In the genomic region with DNA sequence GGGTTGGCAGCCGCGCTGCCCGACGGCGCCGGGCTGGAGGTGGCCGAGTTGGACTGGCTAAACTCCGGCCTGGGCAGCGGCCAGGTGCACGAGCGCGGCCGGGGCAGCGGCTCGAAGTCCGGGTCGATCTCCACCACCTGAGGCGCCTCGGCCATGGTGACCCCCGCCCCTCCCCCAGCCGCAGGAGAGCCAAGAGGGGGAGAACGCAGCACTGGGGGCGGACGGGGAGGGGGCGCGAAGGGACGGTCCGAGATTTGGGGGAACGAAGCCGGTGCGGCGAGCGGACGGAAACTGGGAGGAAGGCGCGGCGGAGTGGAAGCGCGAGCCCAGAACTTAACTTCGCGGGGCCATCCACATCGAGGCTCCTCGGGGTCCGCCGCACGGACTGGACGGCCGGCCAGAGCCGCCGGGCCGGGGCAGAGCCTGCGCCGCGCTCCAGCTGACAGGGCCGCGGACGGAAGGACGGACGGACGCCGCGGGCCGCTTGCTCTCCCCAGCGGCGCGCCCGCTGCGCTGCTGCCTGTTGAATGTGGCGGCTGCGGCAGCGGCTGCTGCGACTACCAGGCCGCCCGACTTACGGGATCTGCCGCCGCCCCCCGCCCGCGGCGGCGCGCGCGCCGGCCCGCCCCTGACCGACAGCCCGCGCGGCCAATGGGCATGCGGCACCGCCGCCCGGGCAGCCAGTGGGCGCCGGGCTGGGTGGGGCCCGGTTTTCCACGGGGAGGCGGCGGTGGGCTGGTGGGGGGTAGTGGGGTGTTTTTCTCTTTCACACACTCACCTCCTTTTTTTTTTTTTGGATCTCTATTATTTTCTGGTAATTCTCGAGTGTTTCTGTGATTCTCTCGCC, we compare ENCODE assay signal across 8 cellular contexts. TPM values are rescaled to one million over a fixed set of nuclear protein-coding genes. Genes with fewer than 3 reads are reported as not detected.
A peak's percentile ranks its signal among the peaks of the same experiment; 100 is the strongest.
DNase-seq lines count a peak whose midpoint lies in the region; ATAC-seq and TF ChIP-seq lines count a peak whose summit lies in the region.

A gene (minus strand): TSS at position 584 of the 847 bp plus-strand sequence. CDS start 429 bp downstream, at position 155.

- H3K27ac ChIP-seq in osteoblast (ENCODE audit: low read depth, low read length) (peak within 1 kb of the TSS; percentile 45), temporal lobe (ENCODE audit: low read depth, low read length) (peak within 1 kb of the TSS; percentile 88)

- no peaks in the 10 kb centered on the region for H3K36me3 ChIP-seq in osteoblast (ENCODE audit: insufficient read depth, low read length)

- no peaks in the 10 kb centered on the region for H3K9me3 ChIP-seq in osteoblast (ENCODE audit: low read depth, low read length)

- peak within 1 kb of the TSS; percentile 92 for H3K4me3 Mint-ChIP-seq in activated naive CD4-positive, alpha-beta T cell treated with anti-CD3 and anti-CD28 coated beads, Interleukin-2, amount 50 U/mL, for 24 hours

- H3K27me3 ChIP-seq in osteoblast (ENCODE audit: insufficient read depth, low read length) = peaks cover 4% of the 10 kb centered on the region

- H3K4me1 ChIP-seq in osteoblast (ENCODE audit: insufficient read depth, low read length) = peaks cover 3% of the 10 kb centered on the region

- peak within 1 kb of the TSS; percentile 97 for H3K27ac Mint-ChIP-seq in activated naive CD4-positive, alpha-beta T cell treated with anti-CD3 and anti-CD28 coated beads, Interleukin-2, amount 50 U/mL, for 24 hours

- ATAC-seq in GM21786 (IDR thresholded peaks at IDR 0.05; ENCODE audit: unreplicated experiment) (peak; percentile 44), SK-N-SH treated with all-trans-retinoic acid at 6 μM for 48 hours (peak; percentile 84)

- peak within 1 kb of the TSS; percentile 89 for H3K4me3 ChIP-seq in osteoblast (ENCODE audit: insufficient read depth, low read length)

- peaks cover 27% of the 10 kb centered on the region for H3K79me2 ChIP-seq in osteoblast (ENCODE audit: insufficient read depth, low read length)

- H2AFZ ChIP-seq in osteoblast (ENCODE audit: low read length) = peak within 1 kb of the TSS; percentile 82

- H4K20me1 ChIP-seq in osteoblast (ENCODE audit: insufficient read depth, low read length) = no peaks in the 10 kb centered on the region

- DNase-seq in ELR (ENCODE audit: low read depth) = peak; percentile 85
- peak; percentile 25 to 32 for DNase-seq in Kasumi-1 (lab: John Stamatoyannopoulos, UW)
- no peak for DNase-seq in glomerular endothelial cell (ENCODE audit: extremely low read depth, low read depth, low spot score)
- peak; percentile 100 for DNase-seq in osteoblast (ENCODE audit: insufficient read length, low spot score, missing footprints)

- no peaks in the 10 kb centered on the region for H3K9me3 Mint-ChIP-seq in activated naive CD4-positive, alpha-beta T cell treated with anti-CD3 and anti-CD28 coated beads, Interleukin-2, amount 50 U/mL, for 24 hours

- no peaks in the 10 kb centered on the region for H3K36me3 Mint-ChIP-seq in activated naive CD4-positive, alpha-beta T cell treated with anti-CD3 and anti-CD28 coated beads, Interleukin-2, amount 50 U/mL, for 24 hours

- H3K4me1 Mint-ChIP-seq in activated naive CD4-positive, alpha-beta T cell treated with anti-CD3 and anti-CD28 coated beads, Interleukin-2, amount 50 U/mL, for 24 hours = peaks cover 46% of the 10 kb centered on the region

- no peaks in the 10 kb centered on the region for H3K27me3 Mint-ChIP-seq in activated naive CD4-positive, alpha-beta T cell treated with anti-CD3 and anti-CD28 coated beads, Interleukin-2, amount 50 U/mL, for 24 hours

- no peak for TF ChIP-seq CTCF in osteoblast (IDR thresholded peaks at IDR 0.05; ENCODE audit: extremely low read depth, low read depth, low read length)

- peak within 1 kb of the TSS; percentile 86 for H3K4me2 ChIP-seq in osteoblast (ENCODE audit: insufficient read depth, low read length)

TF ChIP-seq in SK-N-SH treated with all-trans-retinoic acid at 6 μM for 48 hours, 23 proteins besides CTCF, POLR2A, EP300 and RAD21:
- TF ChIP-seq ZNF565 (CRISPR knock-in tag; conservative IDR thresholded peaks at IDR 0.05; ENCODE audit: low read depth) = no peak
- TF ChIP-seq, protein P1, sequence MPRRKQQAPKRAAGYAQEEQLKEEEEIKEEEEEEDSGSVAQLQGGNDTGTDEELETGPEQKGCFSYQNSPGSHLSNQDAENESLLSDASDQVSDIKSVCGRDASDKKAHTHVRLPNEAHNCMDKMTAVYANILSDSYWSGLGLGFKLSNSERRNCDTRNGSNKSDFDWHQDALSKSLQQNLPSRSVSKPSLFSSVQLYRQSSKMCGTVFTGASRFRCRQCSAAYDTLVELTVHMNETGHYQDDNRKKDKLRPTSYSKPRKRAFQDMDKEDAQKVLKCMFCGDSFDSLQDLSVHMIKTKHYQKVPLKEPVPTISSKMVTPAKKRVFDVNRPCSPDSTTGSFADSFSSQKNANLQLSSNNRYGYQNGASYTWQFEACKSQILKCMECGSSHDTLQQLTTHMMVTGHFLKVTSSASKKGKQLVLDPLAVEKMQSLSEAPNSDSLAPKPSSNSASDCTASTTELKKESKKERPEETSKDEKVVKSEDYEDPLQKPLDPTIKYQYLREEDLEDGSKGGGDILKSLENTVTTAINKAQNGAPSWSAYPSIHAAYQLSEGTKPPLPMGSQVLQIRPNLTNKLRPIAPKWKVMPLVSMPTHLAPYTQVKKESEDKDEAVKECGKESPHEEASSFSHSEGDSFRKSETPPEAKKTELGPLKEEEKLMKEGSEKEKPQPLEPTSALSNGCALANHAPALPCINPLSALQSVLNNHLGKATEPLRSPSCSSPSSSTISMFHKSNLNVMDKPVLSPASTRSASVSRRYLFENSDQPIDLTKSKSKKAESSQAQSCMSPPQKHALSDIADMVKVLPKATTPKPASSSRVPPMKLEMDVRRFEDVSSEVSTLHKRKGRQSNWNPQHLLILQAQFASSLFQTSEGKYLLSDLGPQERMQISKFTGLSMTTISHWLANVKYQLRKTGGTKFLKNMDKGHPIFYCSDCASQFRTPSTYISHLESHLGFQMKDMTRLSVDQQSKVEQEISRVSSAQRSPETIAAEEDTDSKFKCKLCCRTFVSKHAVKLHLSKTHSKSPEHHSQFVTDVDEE (CRISPR knock-in tag; IDR thresholded peaks at IDR 0.05) = no peak
- no peak for TF ChIP-seq ZC3H10 (CRISPR knock-in tag; IDR thresholded peaks at IDR 0.05)
- no peak for TF ChIP-seq OSR1 (CRISPR knock-in tag; IDR thresholded peaks at IDR 0.05)
- TF ChIP-seq ZNF70 (CRISPR knock-in tag; IDR thresholded peaks at IDR 0.05) = no peak
- no peak for TF ChIP-seq SNAI2 (CRISPR knock-in tag; IDR thresholded peaks at IDR 0.05)
- TF ChIP-seq TOX (CRISPR knock-in tag; IDR thresholded peaks at IDR 0.05; ENCODE audit: borderline replicate concordance) = no peak
- TF ChIP-seq, protein P2, sequence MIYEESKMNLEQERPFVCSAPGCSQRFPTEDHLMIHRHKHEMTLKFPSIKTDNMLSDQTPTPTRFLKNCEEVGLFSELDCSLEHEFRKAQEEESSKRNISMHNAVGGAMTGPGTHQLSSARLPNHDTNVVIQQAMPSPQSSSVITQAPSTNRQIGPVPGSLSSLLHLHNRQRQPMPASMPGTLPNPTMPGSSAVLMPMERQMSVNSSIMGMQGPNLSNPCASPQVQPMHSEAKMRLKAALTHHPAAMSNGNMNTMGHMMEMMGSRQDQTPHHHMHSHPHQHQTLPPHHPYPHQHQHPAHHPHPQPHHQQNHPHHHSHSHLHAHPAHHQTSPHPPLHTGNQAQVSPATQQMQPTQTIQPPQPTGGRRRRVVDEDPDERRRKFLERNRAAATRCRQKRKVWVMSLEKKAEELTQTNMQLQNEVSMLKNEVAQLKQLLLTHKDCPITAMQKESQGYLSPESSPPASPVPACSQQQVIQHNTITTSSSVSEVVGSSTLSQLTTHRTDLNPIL (CRISPR knock-in tag; IDR thresholded peaks at IDR 0.05; ENCODE audit: low read depth) = no peak
- no peak for TF ChIP-seq ZFP3 (CRISPR knock-in tag; IDR thresholded peaks at IDR 0.05)
- TF ChIP-seq PPARA (CRISPR knock-in tag; IDR thresholded peaks at IDR 0.05; ENCODE audit: borderline replicate concordance) = no peak
- TF ChIP-seq, protein P3, sequence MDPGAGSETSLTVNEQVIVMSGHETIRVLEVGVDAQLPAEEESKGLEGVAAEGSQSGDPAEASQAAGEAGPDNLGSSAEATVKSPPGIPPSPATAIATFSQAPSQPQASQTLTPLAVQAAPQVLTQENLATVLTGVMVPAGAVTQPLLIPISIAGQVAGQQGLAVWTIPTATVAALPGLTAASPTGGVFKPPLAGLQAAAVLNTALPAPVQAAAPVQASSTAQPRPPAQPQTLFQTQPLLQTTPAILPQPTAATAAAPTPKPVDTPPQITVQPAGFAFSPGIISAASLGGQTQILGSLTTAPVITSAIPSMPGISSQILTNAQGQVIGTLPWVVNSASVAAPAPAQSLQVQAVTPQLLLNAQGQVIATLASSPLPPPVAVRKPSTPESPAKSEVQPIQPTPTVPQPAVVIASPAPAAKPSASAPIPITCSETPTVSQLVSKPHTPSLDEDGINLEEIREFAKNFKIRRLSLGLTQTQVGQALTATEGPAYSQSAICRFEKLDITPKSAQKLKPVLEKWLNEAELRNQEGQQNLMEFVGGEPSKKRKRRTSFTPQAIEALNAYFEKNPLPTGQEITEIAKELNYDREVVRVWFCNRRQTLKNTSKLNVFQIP (CRISPR knock-in tag; IDR thresholded peaks at IDR 0.05; ENCODE audit: borderline replicate concordance, low read depth) = no peak

RNA-seq across cellular contexts. Expression of the gene that starts here (rescaled TPM):
- total RNA-seq in glomerular endothelial cell (33.7 and 68.3 TPM in 2 replicates), osteoblast (7.4 and 7.6 TPM in 2 replicates), temporal lobe (7.1 TPM)
